ENCODE assay signal across 25 cellular contexts in the genomic region with DNA sequence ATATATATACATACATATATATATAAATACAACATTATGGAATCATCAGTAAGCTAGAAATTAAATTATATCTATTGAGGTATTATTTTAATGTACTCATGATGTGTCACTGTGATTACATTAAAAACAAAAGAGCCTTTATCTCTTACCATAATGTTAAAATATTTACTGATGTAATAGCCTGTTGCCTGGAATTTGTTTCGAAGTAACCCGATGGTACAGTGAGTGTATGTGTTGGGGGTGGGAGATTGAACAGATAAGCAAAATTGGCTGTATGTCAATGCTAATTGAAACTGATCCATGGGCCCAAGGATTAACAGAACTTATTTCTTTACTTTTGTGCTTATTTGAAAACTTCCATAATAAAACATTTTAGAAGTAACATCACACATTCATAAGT.
DNase-seq lines count a peak whose midpoint lies in the region; TF ChIP-seq lines count a peak whose summit lies in the region.
"Had no signal": no experiment of that assay in that cellular context is flagged by ENCODE, and none has a peak within 500 bp of the region (broad histone marks: within the 10 kb centered on the region; RNA-seq: fewer than 3 reads in every experiment).

No MANE protein-coding gene starts in this region.

- peak; percentile 35 for DNase-seq in mammary epithelial cell
- DNase-seq in MCF 10A (ENCODE audit: unreplicated experiment), result no peak
- peak; percentile 17 for DNase-seq in fibroblast of mammary gland (ENCODE audit: low read depth)
- DNase-seq in T-helper 1 cell, result no peak
- DNase-seq in NCI-H345 (lab: John Stamatoyannopoulos, UW), result no peak
- DNase-seq in CD8-positive, alpha-beta memory T cell, result no peak
- DNase-seq in cortex of kidney (lab: John Stamatoyannopoulos, UW), result no peak
- DNase-seq: activated CD4-positive, alpha-beta T cell treated with anti-CD3 and anti-CD28 coated beads for 48 hours; activated T-cell treated with anti-CD3 and anti-CD28 coated beads, Interleukin-2, amount 50 U/mL, for 24 hours; colonic mucosa; DMS53; GOT3; hippocampal formation; left lung; NCI-H1694; psoas muscle; RPMI8226; uterus; WERI-Rb-1 had no signal

- no peak overlapping the region for H3K9ac ChIP-seq in mammary epithelial cell (ENCODE audit: insufficient read depth, low read length)

- in situ Hi-C loops in mammary epithelial cell (cut with MboI; ENCODE audit: low sequenced_read_pairs in 2 of 2), result no loop called here

- H3K27ac Mint-ChIP-seq in MCF 10A (ENCODE audit: low read depth, unreplicated experiment), result no peak overlapping the region
- no peak overlapping the region for H3K27ac Mint-ChIP-seq in CD8-positive, alpha-beta memory T cell
- H3K27ac Mint-ChIP-seq: activated T-cell treated with anti-CD3 and anti-CD28 coated beads, Interleukin-2, amount 50 U/mL, for 24 hours; B cell; stimulated activated naive CD8-positive, alpha-beta T cell treated with anti-CD3 and anti-CD28 coated beads, Interleukin-15, Interleukin-2, amounts not matched to agents 100 ng/mL and 50 ng/mL, for 24 hours had no signal

- H4K20me1 ChIP-seq in mammary epithelial cell (ENCODE audit: insufficient read depth, low read length), result no peaks in the 10 kb centered on the region

- POLR2A ChIA-PET in MCF 10A (lab: Yijun Ruan, JAX), result no interaction called here
- POLR2A ChIA-PET in CD8-positive, alpha-beta memory T cell (lab: Charles Lee), result no interaction called here

- CTCF ChIA-PET in mammary epithelial cell (lab: Charles Lee; ENCODE audit: low non-redundant PET), result no interaction called here
- CTCF ChIA-PET in MCF 10A (lab: Yijun Ruan, JAX), result no interaction called here
- CTCF ChIA-PET in CD8-positive, alpha-beta memory T cell (lab: Charles Lee), result no interaction called here

- H3K27ac ChIP-seq in mammary epithelial cell (ENCODE audit: insufficient read depth, low read depth, low read length) (no peak overlapping the region), VCaP (peak overlapping the region; percentile 85)
- H3K27ac ChIP-seq in CD8-positive, alpha-beta memory T cell (ENCODE audit: low read depth, low read length), result no peak overlapping the region
- H3K27ac ChIP-seq: breast epithelium, colonic mucosa, left lung, psoas muscle, thoracic aorta, uterus, WERI-Rb-1 had no signal

- no TSS peak for BruUV-seq in mammary epithelial cell (replicated peaks; lab: Mats Ljungman, UMichigan)
- BruUV-seq in MCF 10A (replicated peaks; lab: Mats Ljungman, UMichigan), result no TSS peak

- no peaks in the 10 kb centered on the region for H3K36me3 ChIP-seq in mammary epithelial cell (ENCODE audit: insufficient read depth, low read length)
- no peaks in the 10 kb centered on the region for H3K36me3 ChIP-seq in CD8-positive, alpha-beta memory T cell (ENCODE audit: insufficient read depth, low read length)
- H3K36me3 ChIP-seq: breast epithelium, colonic mucosa, left lung, thoracic aorta, uterus, WERI-Rb-1 had no signal

- 0% methylated on average over 2 of the region's 2 CpGs for WGBS in mammary epithelial cell (ENCODE audit: low coverage, missing lambda C conversion rate)

- H3K4me3 ChIP-seq in mammary epithelial cell (replicated peaks in 1 of 3; ENCODE audit: insufficient read depth in 1 of 3, low read depth in 2 of 3, low read length in 3 of 3) (no peak overlapping the region), fibroblast of mammary gland (ENCODE audit: control insufficient read depth, low read depth, low read length) (no peak overlapping the region)
- no peak overlapping the region for H3K4me3 ChIP-seq in CD8-positive, alpha-beta memory T cell (ENCODE audit: low read length)
- H3K4me3 ChIP-seq: breast epithelium, colonic mucosa, left lung, psoas muscle, SK-N-MC, thoracic aorta, uterus had no signal

- intact Hi-C loops in mammary epithelial cell (cut with micrococcal nuclease), result no loop called here
- intact Hi-C loops in MCF 10A (cut with micrococcal nuclease), result no loop called here

- H3K4me1 Mint-ChIP-seq in MCF 10A (ENCODE audit: insufficient read depth, unreplicated experiment), result no peaks in the 10 kb centered on the region
- no peaks in the 10 kb centered on the region for H3K4me1 Mint-ChIP-seq in CD8-positive, alpha-beta memory T cell
- H3K4me1 Mint-ChIP-seq: B cell had no signal

- no peak overlapping the region for H3K4me2 ChIP-seq in mammary epithelial cell (ENCODE audit: insufficient read depth, low read depth, low read length)

- peaks cover 39% of the 10 kb centered on the region for H3K27me3 Mint-ChIP-seq in MCF 10A (ENCODE audit: insufficient read depth, unreplicated experiment)
- H3K27me3 Mint-ChIP-seq in CD8-positive, alpha-beta memory T cell, result no peaks in the 10 kb centered on the region
- H3K27me3 Mint-ChIP-seq: activated T-cell treated with anti-CD3 and anti-CD28 coated beads, Interleukin-2, amount 50 U/mL, for 24 hours; B cell; stimulated activated naive CD8-positive, alpha-beta T cell treated with anti-CD3 and anti-CD28 coated beads, Interleukin-15, Interleukin-2, amounts not matched to agents 100 ng/mL and 50 ng/mL, for 24 hours had no signal

- no peak overlapping the region for H2AFZ ChIP-seq in mammary epithelial cell (ENCODE audit: low read depth, low read length)

- no peak overlapping the region for H3K4me3 Mint-ChIP-seq in MCF 10A (ENCODE audit: unreplicated experiment)
- H3K4me3 Mint-ChIP-seq in CD8-positive, alpha-beta memory T cell, result no peak overlapping the region
- H3K4me3 Mint-ChIP-seq: activated T-cell treated with anti-CD3 and anti-CD28 coated beads, Interleukin-2, amount 50 U/mL, for 24 hours; B cell; stimulated activated naive CD8-positive, alpha-beta T cell treated with anti-CD3 and anti-CD28 coated beads, Interleukin-15, Interleukin-2, amounts not matched to agents 100 ng/mL and 50 ng/mL, for 24 hours had no signal

- H3K36me3 Mint-ChIP-seq in MCF 10A (ENCODE audit: insufficient read depth, unreplicated experiment), result no peaks in the 10 kb centered on the region
- no peaks in the 10 kb centered on the region for H3K36me3 Mint-ChIP-seq in CD8-positive, alpha-beta memory T cell

- TF ChIP-seq CTCF in mammary epithelial cell (conservative IDR thresholded peaks at IDR 0.05 in 1 of 2, IDR thresholded peaks at IDR 0.05 in 1 of 2; ENCODE audit: extremely low read depth in 1 of 2, insufficient read depth in 1 of 2, low read depth in 1 of 2, low read length in 2 of 2) (no peak), MCF 10A (IDR thresholded peaks at IDR 0.05; ENCODE audit: unreplicated experiment) (no peak), VCaP (conservative IDR thresholded peaks at IDR 0.05) (no peak), fibroblast of mammary gland (conservative IDR thresholded peaks at IDR 0.05; ENCODE audit: control insufficient read depth, insufficient read depth, low read depth, low read length) (no peak)

- dilution Hi-C loops in mammary epithelial cell (cut with HindIII; ENCODE audit: low sequenced_read_pairs), result no loop called here

- H3K4me1 ChIP-seq in mammary epithelial cell (ENCODE audit: insufficient read depth, low read length), result no peaks in the 10 kb centered on the region
- H3K4me1 ChIP-seq in CD8-positive, alpha-beta memory T cell (ENCODE audit: insufficient read depth, low read length), result no peaks in the 10 kb centered on the region
- H3K4me1 ChIP-seq: breast epithelium, colonic mucosa, left lung, psoas muscle, uterus had no signal

- no peaks in the 10 kb centered on the region for H3K79me2 ChIP-seq in mammary epithelial cell (ENCODE audit: insufficient read depth, low read length)

- no peaks in the 10 kb centered on the region for H3K27me3 ChIP-seq in mammary epithelial cell (ENCODE audit: insufficient read depth, low read length)
- H3K27me3 ChIP-seq in CD8-positive, alpha-beta memory T cell (ENCODE audit: insufficient read depth, low read length, poor library complexity, severe bottlenecking), result no peaks in the 10 kb centered on the region
- H3K27me3 ChIP-seq: breast epithelium, colonic mucosa, left lung, uterus had no signal

- H3K9me3 ChIP-seq in mammary epithelial cell (replicated peaks; ENCODE audit: insufficient read depth, low read length), result no peaks in the 10 kb centered on the region
- H3K9me3 ChIP-seq in CD8-positive, alpha-beta memory T cell (ENCODE audit: low read length), result no peaks in the 10 kb centered on the region
- H3K9me3 ChIP-seq: colonic mucosa, left lung, psoas muscle, thoracic aorta, uterus had no signal

- H3K9me3 Mint-ChIP-seq in MCF 10A (ENCODE audit: unreplicated experiment), result no peaks in the 10 kb centered on the region
- peaks cover 3 to 33% (median 3%) of the 10 kb centered on the region in 5 donors for H3K9me3 Mint-ChIP-seq in CD8-positive, alpha-beta memory T cell
- H3K9me3 Mint-ChIP-seq: activated T-cell treated with anti-CD3 and anti-CD28 coated beads, Interleukin-2, amount 50 U/mL, for 24 hours had no signal

Comparison
In these comparisons a context has a peak if more than half of its experiments do, and no peak if none do; other contexts are left out.
1. DNase-seq: peak in mammary epithelial cell (single experiment) and fibroblast of mammary gland (single experiment); none in MCF 10A (single experiment), T-helper 1 cell (0 of 5), NCI-H345 (single experiment), CD8-positive, alpha-beta memory T cell (0 of 5) and cortex of kidney (single experiment).